1 cellular context compared by ENCODE assay signal in the genomic region with DNA sequence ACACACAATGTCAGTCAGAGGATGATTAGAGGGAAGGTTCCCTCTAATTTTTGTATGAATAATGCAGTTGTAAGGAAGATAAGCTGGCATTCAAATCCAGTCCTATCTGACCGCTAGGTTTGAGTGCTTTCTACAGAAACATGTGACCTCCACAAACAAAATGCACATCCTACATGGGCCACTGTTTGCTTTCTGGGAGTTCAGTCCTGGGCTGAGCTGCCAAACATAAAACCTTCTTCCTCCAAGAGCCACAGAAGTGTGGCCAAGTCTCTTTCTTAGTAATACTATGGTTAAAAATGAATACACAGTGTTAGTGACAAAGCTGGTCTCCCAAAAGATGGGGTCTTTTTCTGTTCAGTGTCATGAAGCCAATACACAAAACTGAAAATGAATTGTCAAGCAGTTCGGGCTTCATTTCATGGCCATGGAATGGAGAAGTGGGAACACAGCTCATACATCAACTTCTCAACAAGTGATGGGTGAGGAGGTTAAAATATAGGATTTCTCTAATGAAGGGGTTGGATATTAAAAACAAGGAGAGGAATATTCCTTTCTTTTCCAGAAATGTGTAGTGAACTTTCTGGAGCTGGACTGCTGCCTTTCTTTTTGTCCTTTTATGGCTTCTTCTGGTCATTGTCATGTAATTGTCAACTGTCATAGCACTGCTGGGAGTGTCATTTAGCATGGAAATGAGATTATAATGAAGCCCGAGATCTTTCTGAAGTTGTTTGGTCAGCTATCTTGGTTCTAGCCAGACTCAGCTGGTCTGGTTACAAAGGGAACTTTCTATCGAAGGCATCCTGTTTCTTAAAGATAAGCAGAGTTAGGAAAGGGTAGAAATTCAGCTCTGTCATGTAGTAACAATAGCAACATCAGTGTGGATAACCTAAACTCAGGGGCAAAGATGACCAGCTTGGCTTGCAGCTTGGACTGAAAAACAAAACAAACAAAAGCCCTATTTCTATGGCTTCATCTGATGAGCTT.
TF ChIP-seq lines count a peak whose summit lies in the region.

No MANE protein-coding gene starts in this region.

TF ChIP-seq in K562, 482 proteins besides CTCF, POLR2A, EP300 and RAD21 (continued from another document and continues in another):
- TF ChIP-seq, protein P1, sequence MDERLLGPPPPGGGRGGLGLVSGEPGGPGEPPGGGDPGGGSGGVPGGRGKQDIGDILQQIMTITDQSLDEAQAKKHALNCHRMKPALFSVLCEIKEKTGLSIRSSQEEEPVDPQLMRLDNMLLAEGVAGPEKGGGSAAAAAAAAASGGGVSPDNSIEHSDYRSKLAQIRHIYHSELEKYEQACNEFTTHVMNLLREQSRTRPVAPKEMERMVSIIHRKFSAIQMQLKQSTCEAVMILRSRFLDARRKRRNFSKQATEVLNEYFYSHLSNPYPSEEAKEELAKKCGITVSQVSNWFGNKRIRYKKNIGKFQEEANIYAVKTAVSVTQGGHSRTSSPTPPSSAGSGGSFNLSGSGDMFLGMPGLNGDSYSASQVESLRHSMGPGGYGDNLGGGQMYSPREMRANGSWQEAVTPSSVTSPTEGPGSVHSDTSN (CRISPR knock-in tag; IDR thresholded peaks at IDR 0.05; ENCODE audit: low read depth), result no peak
- TF ChIP-seq, protein P1 (tag; conservative IDR thresholded peaks at IDR 0.05; ENCODE audit: low read depth), result peak; percentile 52
- TF ChIP-seq ZNF436 (CRISPR knock-in tag; IDR thresholded peaks at IDR 0.05), result no peak
- TF ChIP-seq KLF6 (CRISPR knock-in tag; IDR thresholded peaks at IDR 0.05; ENCODE audit: borderline replicate concordance), result no peak
- TF ChIP-seq SMC3 (conservative IDR thresholded peaks at IDR 0.05; ENCODE audit: insufficient read depth, low read depth, low read length), result no peak
- no peak for TF ChIP-seq RUNX1 (IDR thresholded peaks at IDR 0.05; ENCODE audit: low read depth)
- no peak for TF ChIP-seq CBX1 (IDR thresholded peaks at IDR 0.05; ENCODE audit: low read depth)
- no peak for TF ChIP-seq FUS (optimal IDR thresholded peaks at IDR 0.05; ENCODE audit: low read depth, low read length)
- TF ChIP-seq SOX6 (IDR thresholded peaks at IDR 0.05), result peak; percentile 100
- TF ChIP-seq TRIM24 (IDR thresholded peaks at IDR 0.05), result peak; percentile 88 to 94
- TF ChIP-seq ZBTB8A (IDR thresholded peaks at IDR 0.05; ENCODE audit: partially characterized antibody), result no peak
- TF ChIP-seq, protein P2, sequence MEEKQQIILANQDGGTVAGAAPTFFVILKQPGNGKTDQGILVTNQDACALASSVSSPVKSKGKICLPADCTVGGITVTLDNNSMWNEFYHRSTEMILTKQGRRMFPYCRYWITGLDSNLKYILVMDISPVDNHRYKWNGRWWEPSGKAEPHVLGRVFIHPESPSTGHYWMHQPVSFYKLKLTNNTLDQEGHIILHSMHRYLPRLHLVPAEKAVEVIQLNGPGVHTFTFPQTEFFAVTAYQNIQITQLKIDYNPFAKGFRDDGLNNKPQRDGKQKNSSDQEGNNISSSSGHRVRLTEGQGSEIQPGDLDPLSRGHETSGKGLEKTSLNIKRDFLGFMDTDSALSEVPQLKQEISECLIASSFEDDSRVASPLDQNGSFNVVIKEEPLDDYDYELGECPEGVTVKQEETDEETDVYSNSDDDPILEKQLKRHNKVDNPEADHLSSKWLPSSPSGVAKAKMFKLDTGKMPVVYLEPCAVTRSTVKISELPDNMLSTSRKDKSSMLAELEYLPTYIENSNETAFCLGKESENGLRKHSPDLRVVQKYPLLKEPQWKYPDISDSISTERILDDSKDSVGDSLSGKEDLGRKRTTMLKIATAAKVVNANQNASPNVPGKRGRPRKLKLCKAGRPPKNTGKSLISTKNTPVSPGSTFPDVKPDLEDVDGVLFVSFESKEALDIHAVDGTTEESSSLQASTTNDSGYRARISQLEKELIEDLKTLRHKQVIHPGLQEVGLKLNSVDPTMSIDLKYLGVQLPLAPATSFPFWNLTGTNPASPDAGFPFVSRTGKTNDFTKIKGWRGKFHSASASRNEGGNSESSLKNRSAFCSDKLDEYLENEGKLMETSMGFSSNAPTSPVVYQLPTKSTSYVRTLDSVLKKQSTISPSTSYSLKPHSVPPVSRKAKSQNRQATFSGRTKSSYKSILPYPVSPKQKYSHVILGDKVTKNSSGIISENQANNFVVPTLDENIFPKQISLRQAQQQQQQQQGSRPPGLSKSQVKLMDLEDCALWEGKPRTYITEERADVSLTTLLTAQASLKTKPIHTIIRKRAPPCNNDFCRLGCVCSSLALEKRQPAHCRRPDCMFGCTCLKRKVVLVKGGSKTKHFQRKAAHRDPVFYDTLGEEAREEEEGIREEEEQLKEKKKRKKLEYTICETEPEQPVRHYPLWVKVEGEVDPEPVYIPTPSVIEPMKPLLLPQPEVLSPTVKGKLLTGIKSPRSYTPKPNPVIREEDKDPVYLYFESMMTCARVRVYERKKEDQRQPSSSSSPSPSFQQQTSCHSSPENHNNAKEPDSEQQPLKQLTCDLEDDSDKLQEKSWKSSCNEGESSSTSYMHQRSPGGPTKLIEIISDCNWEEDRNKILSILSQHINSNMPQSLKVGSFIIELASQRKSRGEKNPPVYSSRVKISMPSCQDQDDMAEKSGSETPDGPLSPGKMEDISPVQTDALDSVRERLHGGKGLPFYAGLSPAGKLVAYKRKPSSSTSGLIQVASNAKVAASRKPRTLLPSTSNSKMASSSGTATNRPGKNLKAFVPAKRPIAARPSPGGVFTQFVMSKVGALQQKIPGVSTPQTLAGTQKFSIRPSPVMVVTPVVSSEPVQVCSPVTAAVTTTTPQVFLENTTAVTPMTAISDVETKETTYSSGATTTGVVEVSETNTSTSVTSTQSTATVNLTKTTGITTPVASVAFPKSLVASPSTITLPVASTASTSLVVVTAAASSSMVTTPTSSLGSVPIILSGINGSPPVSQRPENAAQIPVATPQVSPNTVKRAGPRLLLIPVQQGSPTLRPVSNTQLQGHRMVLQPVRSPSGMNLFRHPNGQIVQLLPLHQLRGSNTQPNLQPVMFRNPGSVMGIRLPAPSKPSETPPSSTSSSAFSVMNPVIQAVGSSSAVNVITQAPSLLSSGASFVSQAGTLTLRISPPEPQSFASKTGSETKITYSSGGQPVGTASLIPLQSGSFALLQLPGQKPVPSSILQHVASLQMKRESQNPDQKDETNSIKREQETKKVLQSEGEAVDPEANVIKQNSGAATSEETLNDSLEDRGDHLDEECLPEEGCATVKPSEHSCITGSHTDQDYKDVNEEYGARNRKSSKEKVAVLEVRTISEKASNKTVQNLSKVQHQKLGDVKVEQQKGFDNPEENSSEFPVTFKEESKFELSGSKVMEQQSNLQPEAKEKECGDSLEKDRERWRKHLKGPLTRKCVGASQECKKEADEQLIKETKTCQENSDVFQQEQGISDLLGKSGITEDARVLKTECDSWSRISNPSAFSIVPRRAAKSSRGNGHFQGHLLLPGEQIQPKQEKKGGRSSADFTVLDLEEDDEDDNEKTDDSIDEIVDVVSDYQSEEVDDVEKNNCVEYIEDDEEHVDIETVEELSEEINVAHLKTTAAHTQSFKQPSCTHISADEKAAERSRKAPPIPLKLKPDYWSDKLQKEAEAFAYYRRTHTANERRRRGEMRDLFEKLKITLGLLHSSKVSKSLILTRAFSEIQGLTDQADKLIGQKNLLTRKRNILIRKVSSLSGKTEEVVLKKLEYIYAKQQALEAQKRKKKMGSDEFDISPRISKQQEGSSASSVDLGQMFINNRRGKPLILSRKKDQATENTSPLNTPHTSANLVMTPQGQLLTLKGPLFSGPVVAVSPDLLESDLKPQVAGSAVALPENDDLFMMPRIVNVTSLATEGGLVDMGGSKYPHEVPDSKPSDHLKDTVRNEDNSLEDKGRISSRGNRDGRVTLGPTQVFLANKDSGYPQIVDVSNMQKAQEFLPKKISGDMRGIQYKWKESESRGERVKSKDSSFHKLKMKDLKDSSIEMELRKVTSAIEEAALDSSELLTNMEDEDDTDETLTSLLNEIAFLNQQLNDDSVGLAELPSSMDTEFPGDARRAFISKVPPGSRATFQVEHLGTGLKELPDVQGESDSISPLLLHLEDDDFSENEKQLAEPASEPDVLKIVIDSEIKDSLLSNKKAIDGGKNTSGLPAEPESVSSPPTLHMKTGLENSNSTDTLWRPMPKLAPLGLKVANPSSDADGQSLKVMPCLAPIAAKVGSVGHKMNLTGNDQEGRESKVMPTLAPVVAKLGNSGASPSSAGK (IDR thresholded peaks at IDR 0.05), result 0 out of 2 replicates have a peak, but pooled peaks have one; percentile 41
- no peak for TF ChIP-seq ZNF586 (CRISPR knock-in tag; conservative IDR thresholded peaks at IDR 0.05)
- no peak for TF ChIP-seq ZNF668 (CRISPR knock-in tag; IDR thresholded peaks at IDR 0.05)
- no peak for TF ChIP-seq ZC3H8 (IDR thresholded peaks at IDR 0.05)
- peak in 1 of 2 experiments; percentile 56; a peak in 1 of 4 replicates for TF ChIP-seq HDAC1 (IDR thresholded peaks at IDR 0.05)
- TF ChIP-seq, protein P3, sequence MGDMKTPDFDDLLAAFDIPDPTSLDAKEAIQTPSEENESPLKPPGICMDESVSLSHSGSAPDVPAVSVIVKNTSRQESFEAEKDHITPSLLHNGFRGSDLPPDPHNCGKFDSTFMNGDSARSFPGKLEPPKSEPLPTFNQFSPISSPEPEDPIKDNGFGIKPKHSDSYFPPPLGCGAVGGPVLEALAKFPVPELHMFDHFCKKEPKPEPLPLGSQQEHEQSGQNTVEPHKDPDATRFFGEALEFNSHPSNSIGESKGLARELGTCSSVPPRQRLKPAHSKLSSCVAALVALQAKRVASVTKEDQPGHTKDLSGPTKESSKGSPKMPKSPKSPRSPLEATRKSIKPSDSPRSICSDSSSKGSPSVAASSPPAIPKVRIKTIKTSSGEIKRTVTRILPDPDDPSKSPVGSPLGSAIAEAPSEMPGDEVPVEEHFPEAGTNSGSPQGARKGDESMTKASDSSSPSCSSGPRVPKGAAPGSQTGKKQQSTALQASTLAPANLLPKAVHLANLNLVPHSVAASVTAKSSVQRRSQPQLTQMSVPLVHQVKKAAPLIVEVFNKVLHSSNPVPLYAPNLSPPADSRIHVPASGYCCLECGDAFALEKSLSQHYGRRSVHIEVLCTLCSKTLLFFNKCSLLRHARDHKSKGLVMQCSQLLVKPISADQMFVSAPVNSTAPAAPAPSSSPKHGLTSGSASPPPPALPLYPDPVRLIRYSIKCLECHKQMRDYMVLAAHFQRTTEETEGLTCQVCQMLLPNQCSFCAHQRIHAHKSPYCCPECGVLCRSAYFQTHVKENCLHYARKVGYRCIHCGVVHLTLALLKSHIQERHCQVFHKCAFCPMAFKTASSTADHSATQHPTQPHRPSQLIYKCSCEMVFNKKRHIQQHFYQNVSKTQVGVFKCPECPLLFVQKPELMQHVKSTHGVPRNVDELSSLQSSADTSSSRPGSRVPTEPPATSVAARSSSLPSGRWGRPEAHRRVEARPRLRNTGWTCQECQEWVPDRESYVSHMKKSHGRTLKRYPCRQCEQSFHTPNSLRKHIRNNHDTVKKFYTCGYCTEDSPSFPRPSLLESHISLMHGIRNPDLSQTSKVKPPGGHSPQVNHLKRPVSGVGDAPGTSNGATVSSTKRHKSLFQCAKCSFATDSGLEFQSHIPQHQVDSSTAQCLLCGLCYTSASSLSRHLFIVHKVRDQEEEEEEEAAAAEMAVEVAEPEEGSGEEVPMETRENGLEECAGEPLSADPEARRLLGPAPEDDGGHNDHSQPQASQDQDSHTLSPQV (IDR thresholded peaks at IDR 0.05), result peak; percentile 68; the same call in 1 of the 2 replicates
- peak; percentile 69 for TF ChIP-seq NBN (IDR thresholded peaks at IDR 0.05; ENCODE audit: low read depth)
- no peak for TF ChIP-seq FOXA1 (IDR thresholded peaks at IDR 0.05; ENCODE audit: borderline replicate concordance)
- TF ChIP-seq ZNF830 (CRISPR knock-in tag; IDR thresholded peaks at IDR 0.05), result peak; percentile 54; the same call in 1 of the 2 replicates
- no peak for TF ChIP-seq CBX5 (IDR thresholded peaks at IDR 0.05; ENCODE audit: borderline replicate concordance, low read depth)
- no peak for TF ChIP-seq ZNF311 (CRISPR knock-in tag; IDR thresholded peaks at IDR 0.05)
- 0 out of 2 replicates have a peak, but pooled peaks have one; percentile 10 for TF ChIP-seq GABPA (tag; conservative IDR thresholded peaks at IDR 0.05; ENCODE audit: low read depth)
- TF ChIP-seq, protein P4, sequence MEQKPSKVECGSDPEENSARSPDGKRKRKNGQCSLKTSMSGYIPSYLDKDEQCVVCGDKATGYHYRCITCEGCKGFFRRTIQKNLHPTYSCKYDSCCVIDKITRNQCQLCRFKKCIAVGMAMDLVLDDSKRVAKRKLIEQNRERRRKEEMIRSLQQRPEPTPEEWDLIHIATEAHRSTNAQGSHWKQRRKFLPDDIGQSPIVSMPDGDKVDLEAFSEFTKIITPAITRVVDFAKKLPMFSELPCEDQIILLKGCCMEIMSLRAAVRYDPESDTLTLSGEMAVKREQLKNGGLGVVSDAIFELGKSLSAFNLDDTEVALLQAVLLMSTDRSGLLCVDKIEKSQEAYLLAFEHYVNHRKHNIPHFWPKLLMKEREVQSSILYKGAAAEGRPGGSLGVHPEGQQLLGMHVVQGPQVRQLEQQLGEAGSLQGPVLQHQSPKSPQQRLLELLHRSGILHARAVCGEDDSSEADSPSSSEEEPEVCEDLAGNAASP (IDR thresholded peaks at IDR 0.05), result no peak
- TF ChIP-seq, protein P5, sequence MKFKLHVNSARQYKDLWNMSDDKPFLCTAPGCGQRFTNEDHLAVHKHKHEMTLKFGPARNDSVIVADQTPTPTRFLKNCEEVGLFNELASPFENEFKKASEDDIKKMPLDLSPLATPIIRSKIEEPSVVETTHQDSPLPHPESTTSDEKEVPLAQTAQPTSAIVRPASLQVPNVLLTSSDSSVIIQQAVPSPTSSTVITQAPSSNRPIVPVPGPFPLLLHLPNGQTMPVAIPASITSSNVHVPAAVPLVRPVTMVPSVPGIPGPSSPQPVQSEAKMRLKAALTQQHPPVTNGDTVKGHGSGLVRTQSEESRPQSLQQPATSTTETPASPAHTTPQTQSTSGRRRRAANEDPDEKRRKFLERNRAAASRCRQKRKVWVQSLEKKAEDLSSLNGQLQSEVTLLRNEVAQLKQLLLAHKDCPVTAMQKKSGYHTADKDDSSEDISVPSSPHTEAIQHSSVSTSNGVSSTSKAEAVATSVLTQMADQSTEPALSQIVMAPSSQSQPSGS (CRISPR knock-in tag; IDR thresholded peaks at IDR 0.05), result no peak
- no peak for TF ChIP-seq ZNF785 (CRISPR knock-in tag; IDR thresholded peaks at IDR 0.05)
- no peak for TF ChIP-seq JUN (IDR thresholded peaks at IDR 0.05; ENCODE audit: borderline replicate concordance, low read depth, low read length)
- TF ChIP-seq JUN (CRISPR knock-in tag; IDR thresholded peaks at IDR 0.05; ENCODE audit: borderline replicate concordance), result no peak
